Comparison of ENCODE assay signal across 14 cellular contexts in genomic region chr14:66944872-66945271, GRCh38.
DNase-seq lines count a peak whose midpoint lies in the region; ATAC-seq and TF ChIP-seq lines count a peak whose summit lies in the region.
"Had no signal": no experiment of that assay in that cellular context is flagged by ENCODE, and none has a peak within 500 bp of the region (broad histone marks: within the 10 kb centered on the region; RNA-seq: fewer than 3 reads in every experiment).

No MANE protein-coding gene starts in this region.

- no peak overlapping the region for H3K9ac ChIP-seq in subcutaneous abdominal adipose tissue (ENCODE audit: low read length in 5 of 5)

- H3K36me3 ChIP-seq in subcutaneous abdominal adipose tissue (ENCODE audit: control insufficient read depth in 5 of 5, insufficient read depth in 5 of 5, low read length in 5 of 5): peaks cover 10 to 58% (median 34%) of the 10 kb centered on the region in 5 donors

- peaks cover 41 to 78% (median 58%) of the 10 kb centered on the region in 5 donors for H3K9me3 ChIP-seq in subcutaneous abdominal adipose tissue (ENCODE audit: control insufficient read depth in 5 of 5, low read length in 5 of 5)

- no peak for TF ChIP-seq CTCF in fibroblast of pulmonary artery (IDR thresholded peaks at IDR 0.05; ENCODE audit: low read length, missing control alignments)

- no peak overlapping the region for H3K27ac ChIP-seq in subcutaneous abdominal adipose tissue (ENCODE audit: low read depth, low read length)

- peak; percentile 1 for DNase-seq in stimulated activated CD4-positive, alpha-beta T cell treated with anti-CD3 and anti-CD28 coated beads, Interleukin-1b, Interleukin-23, amount 100 ng/mL, for 48 hours
- DNase-seq in stimulated activated CD4-positive, alpha-beta T cell treated with anti-CD3 and anti-CD28 coated beads, Interleukin-12 subunit alpha, Interleukin-12 subunit beta, amount 100 ng/mL, for 4 hours: no peak
- DNase-seq in RPMI8226 (peak; percentile 17), fibroblast of pulmonary artery (ENCODE audit: low read depth) (peak; percentile 54), epidermal melanocyte (ENCODE audit: insufficient read length, low spot score) (no peak)
- DNase-seq: activated effector memory CD4-positive, alpha-beta T cell treated with Interleukin-2 at 50 U/mL for 16 hours; CD4-positive, alpha-beta T cell; NCI-H345; SHP77 had no signal

- H3K4me3 ChIP-seq in fibroblast of pulmonary artery (replicated peaks; ENCODE audit: low read depth, low read length) (no peak overlapping the region), subcutaneous abdominal adipose tissue (ENCODE audit: low read depth in 1 of 5, low read length in 5 of 5) (peak overlapping the region; percentile 10 to 58 (median 44))

- no peaks in the 10 kb centered on the region for H3K27me3 ChIP-seq in subcutaneous abdominal adipose tissue (ENCODE audit: control insufficient read depth in 5 of 5, insufficient read depth in 4 of 5, low read length in 5 of 5)

- no peak for ATAC-seq in HG02610 (IDR thresholded peaks at IDR 0.05; ENCODE audit: unreplicated experiment)
- ATAC-seq in GM18909 (IDR thresholded peaks at IDR 0.05; ENCODE audit: poor library complexity, unreplicated experiment): no peak
- ATAC-seq: naive thymus-derived CD8-positive, alpha-beta T cell; WTC11 had no signal

- H3K4me1 ChIP-seq in subcutaneous abdominal adipose tissue (ENCODE audit: control insufficient read depth in 5 of 5, insufficient read depth in 5 of 5, low read length in 5 of 5): no peaks in the 10 kb centered on the region

Comparison
In these comparisons a context has a peak if more than half of its experiments do, and no peak if none do; other contexts are left out.
1. DNase-seq: peak in stimulated activated CD4-positive, alpha-beta T cell treated with anti-CD3 and anti-CD28 coated beads, Interleukin-1b, Interleukin-23, amount 100 ng/mL, for 48 hours (single experiment), RPMI8226 (single experiment) and fibroblast of pulmonary artery (single experiment); none in stimulated activated CD4-positive, alpha-beta T cell treated with anti-CD3 and anti-CD28 coated beads, Interleukin-12 subunit alpha, Interleukin-12 subunit beta, amount 100 ng/mL, for 4 hours (single experiment) and epidermal melanocyte (single experiment).